In the genomic region with DNA sequence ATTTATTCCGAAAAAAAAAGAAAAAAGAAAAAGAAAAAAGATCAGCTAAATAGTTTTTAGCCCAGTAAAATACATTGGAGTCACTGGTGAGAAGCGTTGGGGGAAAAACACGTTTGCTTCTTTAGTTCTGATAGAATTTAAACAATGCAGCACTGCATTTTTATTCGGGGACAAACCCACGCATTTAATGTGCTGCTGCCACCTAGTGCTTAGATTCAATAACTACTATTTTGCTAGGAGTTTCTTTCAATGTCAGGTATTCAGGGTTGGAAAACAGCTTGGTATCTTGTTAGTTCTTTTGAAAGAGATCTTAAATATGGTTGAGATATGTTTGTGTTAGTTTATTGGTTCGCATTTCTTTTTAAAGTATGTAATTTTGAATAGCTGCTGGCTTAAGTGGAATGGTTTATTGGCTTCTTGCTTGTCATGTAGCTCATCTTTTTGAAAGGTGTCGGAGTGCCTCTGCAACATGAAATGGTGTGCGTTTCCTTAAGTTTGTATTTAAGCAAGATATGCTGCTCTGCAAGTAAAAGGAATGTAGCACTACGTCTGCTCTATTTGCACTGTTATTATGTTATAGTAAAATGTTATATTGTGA, we compare ENCODE assay signal across 8 cellular contexts. TPM values are rescaled to one million over a fixed set of nuclear protein-coding genes. Genes with fewer than 3 reads are reported as not detected.
DNase-seq lines count a peak whose midpoint lies in the region; ATAC-seq, FAIRE-seq and TF ChIP-seq lines count a peak whose summit lies in the region.
"Had no signal": no experiment of that assay in that cellular context is flagged by ENCODE, and none has a peak within 500 bp of the region (broad histone marks: within the 10 kb centered on the region; RNA-seq: fewer than 3 reads in every experiment).

No MANE protein-coding gene starts in this region.

- intact Hi-C loops in endothelial cell of umbilical vein (cut with micrococcal nuclease) = loop anchor here (1.0 to 5.0 kb wide), 5 partner anchors 247 to 615 kb away; no protein-coding TSS in a partner anchor

- peak; percentile 46 for ATAC-seq in GM21515 (IDR thresholded peaks at IDR 0.05; ENCODE audit: unreplicated experiment)
- peak in 3 of 4 experiments; percentile 35 to 52 (median 49) for ATAC-seq in T-cell (replicated peaks in 1 of 4)
- ATAC-seq in HG02610 (IDR thresholded peaks at IDR 0.05; ENCODE audit: unreplicated experiment) = no peak

- no peaks in the 10 kb centered on the region for H3K36me3 ChIP-seq in endothelial cell of umbilical vein (ENCODE audit: control insufficient read depth in 2 of 2, extremely low read depth in 1 of 2, insufficient read depth in 2 of 2, low read length in 2 of 2)

- dilution Hi-C loops in endothelial cell of umbilical vein (cut with MboI; ENCODE audit: extremely low pct_ligation_motif_present, low sequenced_read_pairs) = no loop called here

- H3K4me1 ChIP-seq in endothelial cell of umbilical vein (ENCODE audit: control insufficient read depth, extremely low read depth, insufficient read depth, low read length) = peaks cover 35% of the 10 kb centered on the region

- H3K9me1 ChIP-seq in endothelial cell of umbilical vein (replicated peaks; ENCODE audit: control insufficient read depth, extremely low read depth, insufficient read depth, low read length) = no peaks in the 10 kb centered on the region

- H3K9me3 Mint-ChIP-seq in T-cell (no peaks in the 10 kb centered on the region), nephron (peaks cover 7% of the 10 kb centered on the region)

- no peak overlapping the region for H3K27ac ChIP-seq in endothelial cell of umbilical vein (ENCODE audit: insufficient read depth, low read depth, low read length)

- no peak overlapping the region for H3K4me3 ChIP-seq in endothelial cell of umbilical vein (replicated peaks in 1 of 3; ENCODE audit: insufficient read depth in 1 of 3, low read depth in 1 of 3, low read length in 3 of 3)

- no peaks in the 10 kb centered on the region for H3K9me3 ChIP-seq in endothelial cell of umbilical vein (replicated peaks; ENCODE audit: control insufficient read depth, insufficient read depth, low read length)

- H4K20me1 ChIP-seq in endothelial cell of umbilical vein (replicated peaks; ENCODE audit: control insufficient read depth, extremely low read depth, insufficient read depth, low read length) = no peaks in the 10 kb centered on the region

- H3K4me2 ChIP-seq in endothelial cell of umbilical vein (ENCODE audit: insufficient read depth, low read length) = no peak overlapping the region

- H3K79me2 ChIP-seq in endothelial cell of umbilical vein (ENCODE audit: control insufficient read depth, insufficient read depth, low read length) = no peaks in the 10 kb centered on the region

- CTCF ChIA-PET in T-cell (lab: Charles Lee) = interaction anchor here (0.6 to 2.4 kb wide), 22 partner anchors 8 to 544 kb away, joined by 3 to 17 read pairs (median 4); no protein-coding TSS in a partner anchor
- CTCF ChIA-PET in endothelial cell of umbilical vein (lab: Charles Lee) = interaction anchor here (0.7 to 5.1 kb wide), 63 partner anchors 8 to 543 kb away, joined by 3 to 86 read pairs (median 4); a partner anchor contains a TSS

- H2AFZ ChIP-seq in endothelial cell of umbilical vein (ENCODE audit: low read depth, low read length) = no peak overlapping the region

- DNase-seq in Daoy (ENCODE audit: low read depth) = peak; percentile 18
- DNase-seq in NCI-H1105 treated with DMSO at 0.1 percent for 48 hours (lab: John Stamatoyannopoulos, UW) = peak; percentile 65
- DNase-seq in T-cell = peak in 23 of 34 experiments; percentile 1 to 26 (median 10)
- peak; percentile 61 for DNase-seq in endothelial cell of umbilical vein (ENCODE audit: low read depth, low spot score)
- DNase-seq: activated naive CD8-positive, alpha-beta T cell treated with anti-CD3 and anti-CD28 coated beads, Interleukin-2, amount 10 ng/mL, durations not matched to agents 7 days and 5 days had no signal

- no peak for TF ChIP-seq POLR2A in endothelial cell of umbilical vein (IDR thresholded peaks at IDR 0.05; ENCODE audit: low read depth, low read length)

- H3K9ac ChIP-seq in endothelial cell of umbilical vein (replicated peaks; ENCODE audit: extremely low read depth, insufficient read depth, low read length) = no peak overlapping the region

- H3K36me3 Mint-ChIP-seq in T-cell (no peaks in the 10 kb centered on the region), nephron (ENCODE audit: low read depth) (peaks cover 17% of the 10 kb centered on the region)
- H3K36me3 Mint-ChIP-seq: activated naive CD8-positive, alpha-beta T cell treated with anti-CD3 and anti-CD28 coated beads, Interleukin-2, amount 10 ng/mL, durations not matched to agents 7 days and 5 days had no signal

- TF ChIP-seq CTCF in endothelial cell of umbilical vein (IDR thresholded peaks at IDR 0.05; ENCODE audit: extremely low read depth in 1 of 2, insufficient read depth in 1 of 2, low read depth in 1 of 2, low read length in 2 of 2) (peak; percentile 52 to 53), nephron (IDR thresholded peaks at IDR 0.05; ENCODE audit: unreplicated experiment in 3 of 3) (peak; percentile 73 to 79 (median 78))

- H3K4me3 Mint-ChIP-seq in T-cell (no peak overlapping the region), nephron (no peak overlapping the region)
- H3K4me3 Mint-ChIP-seq: activated naive CD8-positive, alpha-beta T cell treated with anti-CD3 and anti-CD28 coated beads, Interleukin-2, amount 10 ng/mL, durations not matched to agents 7 days and 5 days had no signal

- BruUV-seq in endothelial cell of umbilical vein (replicated peaks; lab: Mats Ljungman, UMichigan) = no TSS peak

- H3K27ac Mint-ChIP-seq in T-cell (no peak overlapping the region), nephron (peak overlapping the region in 1 of 3 experiments; percentile 47)
- H3K27ac Mint-ChIP-seq: activated naive CD8-positive, alpha-beta T cell treated with anti-CD3 and anti-CD28 coated beads, Interleukin-2, amount 10 ng/mL, durations not matched to agents 7 days and 5 days had no signal

- H3K27me3 Mint-ChIP-seq in T-cell (no peaks in the 10 kb centered on the region), nephron (ENCODE audit: low read depth) (no peaks in the 10 kb centered on the region)

- H3K4me1 Mint-ChIP-seq in T-cell = no peaks in the 10 kb centered on the region
- H3K4me1 Mint-ChIP-seq in nephron = peaks cover 27% of the 10 kb centered on the region
- H3K4me1 Mint-ChIP-seq: activated naive CD8-positive, alpha-beta T cell treated with anti-CD3 and anti-CD28 coated beads, Interleukin-2, amount 10 ng/mL, durations not matched to agents 7 days and 5 days had no signal

- FAIRE-seq in endothelial cell of umbilical vein (lab: Jason Lieb, UNC) = peak; percentile 77

- POLR2A ChIA-PET in T-cell (lab: Charles Lee) = no interaction called here
- POLR2A ChIA-PET in endothelial cell of umbilical vein (lab: Charles Lee) = interaction anchor here (1.3 kb wide), 1 partner anchor 42 kb away, joined by 3 read pairs; a partner anchor contains a TSS

- no peaks in the 10 kb centered on the region for H3K27me3 ChIP-seq in endothelial cell of umbilical vein (ENCODE audit: control insufficient read depth in 2 of 2, insufficient read depth in 2 of 2, low read length in 2 of 2)

TF ChIP-seq in endothelial cell of umbilical vein, 7 proteins besides CTCF, POLR2A, EP300 and RAD21:
- TF ChIP-seq GATA2 (IDR thresholded peaks at IDR 0.05; ENCODE audit: insufficient read depth, insufficient read length, low read depth, low read length) (no peak), FOS (IDR thresholded peaks at IDR 0.05; ENCODE audit: borderline replicate concordance, insufficient read depth, low read length) (no peak), MYC (IDR thresholded peaks at IDR 0.05; ENCODE audit: low read depth, low read length) (no peak), EZH2 (IDR thresholded peaks at IDR 0.05; ENCODE audit: borderline replicate concordance, low read depth, low read length, severe bottlenecking) (no peak), POLR2AphosphoS5 (IDR thresholded peaks at IDR 0.05; ENCODE audit: insufficient read depth, low read depth, low read length) (no peak), JUN (IDR thresholded peaks at IDR 0.05; ENCODE audit: borderline replicate concordance, insufficient read depth, insufficient read length, low read depth) (no peak)
- TF ChIP-seq, protein P1, sequence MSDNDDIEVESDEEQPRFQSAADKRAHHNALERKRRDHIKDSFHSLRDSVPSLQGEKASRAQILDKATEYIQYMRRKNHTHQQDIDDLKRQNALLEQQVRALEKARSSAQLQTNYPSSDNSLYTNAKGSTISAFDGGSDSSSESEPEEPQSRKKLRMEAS (IDR thresholded peaks at IDR 0.05; ENCODE audit: insufficient read depth, insufficient read length) = no peak

RNA-seq across cellular contexts. Expression of a gene that starts 41.9 kb away (rescaled TPM):
- total RNA-seq in Daoy (2014; rRNA removed; shearing (Covaris generic)) = 18.1 and 21.6 TPM in 2 replicates
- total RNA-seq in T-cell = 10 to 100 TPM; 40.9 to 53.4 (median 48.4) TPM
- 69.5 and 70.5 TPM in 2 replicates for total RNA-seq in endothelial cell of umbilical vein
- 3.2 and 4.6 TPM in 2 replicates for polyA plus RNA-seq in endothelial cell of umbilical vein
- polyA plus RNA-seq in endothelial cell of umbilical vein (2011; cell fraction: cytosol; rRNA removed) = 16.4 and 17.7 TPM in 2 replicates
- 7.3 and 11.9 TPM in 2 replicates for polyA plus RNA-seq in endothelial cell of umbilical vein (2011; cell fraction: nucleus; rRNA removed)
- 30.4 and 57.6 TPM in 2 replicates for polyA plus RNA-seq in endothelial cell of umbilical vein (2012)
- polyA minus RNA-seq in endothelial cell of umbilical vein = 3.1 and 3.4 TPM in 2 replicates
- 2.0 TPM for polyA minus RNA-seq in endothelial cell of umbilical vein (2011; cell fraction: cytosol; rRNA and poly(A)+ RNA removed)
- polyA minus RNA-seq in endothelial cell of umbilical vein (2011; cell fraction: nucleus; rRNA and poly(A)+ RNA removed) = 9.8 and 13.8 TPM in 2 replicates

Comparison
In these comparisons a context has a peak if more than half of its experiments do, and no peak if none do; other contexts are left out.
1. DNase-seq: peak in every context shown above with its lines; median percentile 65 in NCI-H1105 treated with DMSO at 0.1 percent for 48 hours; 61 in endothelial cell of umbilical vein; 18 in Daoy; 10 in T-cell.